In genomic region chr4:48268956-48269860, GRCh38 we compare ENCODE assay signal across 8 cellular contexts. TPM values are rescaled to one million over a fixed set of nuclear protein-coding genes. Genes with fewer than 3 reads are reported as not detected.
A peak's percentile ranks its signal among the peaks of the same experiment; 100 is the strongest.
DNase-seq lines count a peak whose midpoint lies in the region; ATAC-seq, FAIRE-seq and TF ChIP-seq lines count a peak whose summit lies in the region.

TSS of gene TEC (minus strand) at chr4:48269838. CDS start at chr4:48228614, 41,224 bp downstream.

- FAIRE-seq in GM18507 (lab: Jason Lieb, UNC): no peak

- no peak for TF ChIP-seq EP300 in ovary (IDR thresholded peaks at IDR 0.05)

- H3K36me3 Mint-ChIP-seq in activated T-cell treated with anti-CD3 and anti-CD28 coated beads, Interleukin-2, amount 50 U/mL, for 4 hours (ENCODE audit: insufficient read depth): no peaks in the 10 kb centered on the region

- peak; percentile 28 for DNase-seq in GM18507 (ENCODE audit: extremely low spot score, insufficient read length, low read depth)
- peak; percentile 28 for DNase-seq in NCI-H510A treated with DMSO at 0.1 percent for 48 hours (lab: John Stamatoyannopoulos, UW)
- DNase-seq in activated T-cell treated with anti-CD3 and anti-CD28 coated beads, Interleukin-2, amount 50 U/mL, for 4 hours: peak; percentile 32
- DNase-seq in germinal center (ENCODE audit: low spot score): peak; percentile 57
- peak in 3 of 5 donors; percentile 20 to 53 (median 26) for DNase-seq in ovary
- no peak for DNase-seq in amniotic stem cell (lab: John Stamatoyannopoulos, UW)

- H3K9me3 ChIP-seq in ovary: no peaks in the 10 kb centered on the region

- H3K36me3 ChIP-seq in ACC112 (ENCODE audit: insufficient read depth, low read length): no peaks in the 10 kb centered on the region
- H3K36me3 ChIP-seq in ovary: no peaks in the 10 kb centered on the region

- H3K4me1 ChIP-seq in ACC112 (ENCODE audit: control insufficient read depth, insufficient read depth, low read length, unreplicated experiment) (no peaks in the 10 kb centered on the region), ovary (ENCODE audit: insufficient read depth) (peaks cover 1% of the 10 kb centered on the region)

- no peaks in the 10 kb centered on the region for H3K27me3 ChIP-seq in ACC112 (ENCODE audit: insufficient read depth, low read length)
- no peaks in the 10 kb centered on the region for H3K27me3 ChIP-seq in ovary

- no peak for TF ChIP-seq POLR2A in ovary (IDR thresholded peaks at IDR 0.05)

- intact Hi-C loops in ovary (cut with DNase I): no loop called here

- WGBS in ovary, 3 donors: 1 to 2% (median 2%) methylated on average over 58 to 62 of the region's 63 CpGs

- H3K4me1 Mint-ChIP-seq in activated T-cell treated with anti-CD3 and anti-CD28 coated beads, Interleukin-2, amount 50 U/mL, for 4 hours (ENCODE audit: low read depth): peaks cover 15% of the 10 kb centered on the region

- H2AFZ ChIP-seq in ACC112 (ENCODE audit: low read length, unreplicated experiment): peak within 1 kb of the TSS; percentile 99

- H3K27ac ChIP-seq in ACC112 (ENCODE audit: low read depth, low read length) (no peak within 1 kb of the TSS; the same call in 1 of the 2 replicates), ovary (peak within 1 kb of the TSS; percentile 15 to 62)

- H3K9me3 Mint-ChIP-seq in activated T-cell treated with anti-CD3 and anti-CD28 coated beads, Interleukin-2, amount 50 U/mL, for 4 hours: no peaks in the 10 kb centered on the region

- H3K79me2 ChIP-seq in ACC112 (ENCODE audit: control insufficient read depth, insufficient read depth, low read length, unreplicated experiment): no peaks in the 10 kb centered on the region

- ATAC-seq in HG02938 (IDR thresholded peaks at IDR 0.05; ENCODE audit: unreplicated experiment): peak; percentile 29
- peak; percentile 20 to 44 for ATAC-seq in activated T-cell treated with anti-CD3 and anti-CD28 coated beads, Interleukin-2, amount 50 U/mL, for 4 hours

- peak within 1 kb of the TSS; percentile 93 for H3K4me3 ChIP-seq in ACC112 (ENCODE audit: low read depth, low read length)
- H3K4me3 ChIP-seq in ovary: peak within 1 kb of the TSS; percentile 80

- H3K4me3 Mint-ChIP-seq in activated T-cell treated with anti-CD3 and anti-CD28 coated beads, Interleukin-2, amount 50 U/mL, for 4 hours: peak within 1 kb of the TSS; percentile 90

- TF ChIP-seq CTCF in ovary (IDR thresholded peaks at IDR 0.05): no peak

- H3K27me3 Mint-ChIP-seq in activated T-cell treated with anti-CD3 and anti-CD28 coated beads, Interleukin-2, amount 50 U/mL, for 4 hours (ENCODE audit: low read depth): no peaks in the 10 kb centered on the region

RNA-seq across cellular contexts. Expression of gene TEC, which starts in this region (rescaled TPM):
- total RNA-seq in activated T-cell treated with anti-CD3 and anti-CD28 coated beads, Interleukin-2, amount 50 U/mL, for 4 hours: 1 to 10 TPM in 1 of 3 donors, under 1 TPM in 2; 0.82 to 1.4 (median 0.83) TPM
- total RNA-seq in ovary: 1 to 10 TPM in 4 of 7 donors, under 1 TPM in 3; 0.43 to 4.0 (median 1.4) TPM
- polyA plus RNA-seq in ovary: 1 to 10 TPM in 1 of 2 donors, under 1 TPM in 1; 0.67 to 1.5 TPM
